Comparison of ENCODE assay signal across 8 cellular contexts in the genomic region with DNA sequence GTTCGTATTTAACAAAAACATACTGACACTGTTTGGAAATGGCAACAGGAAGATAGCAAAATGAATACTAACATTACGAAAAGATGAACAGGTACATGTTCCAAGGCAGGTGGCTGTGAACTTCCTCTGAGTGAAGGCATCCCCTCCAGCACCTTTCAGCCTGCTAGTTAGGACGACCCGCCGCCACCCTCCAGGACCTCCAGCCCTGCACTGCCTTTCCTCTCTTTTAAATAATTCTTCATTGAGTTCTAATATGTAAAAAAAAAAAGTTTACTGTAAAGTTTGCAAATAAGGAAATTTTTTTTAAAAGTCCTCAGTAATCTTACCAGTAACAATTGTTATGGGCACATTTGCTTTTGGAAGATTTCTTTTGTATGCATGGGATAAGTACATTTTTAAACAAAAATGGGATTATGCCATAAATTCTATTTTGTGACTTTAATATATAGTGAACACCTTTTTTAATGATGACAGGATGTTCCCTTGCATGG. TPM values are rescaled to one million over a fixed set of nuclear protein-coding genes. Genes with fewer than 3 reads are reported as not detected.
A peak's percentile ranks its signal among the peaks of the same experiment; 100 is the strongest.
DNase-seq lines count a peak whose midpoint lies in the region; ATAC-seq and TF ChIP-seq lines count a peak whose summit lies in the region.

No MANE protein-coding gene starts in this region.

- H3K4me3 ChIP-seq in HAP-1: peak overlapping the region; percentile 87
- H3K4me3 ChIP-seq in heart right ventricle: peak overlapping the region in 9 of 10 donors; percentile 61 to 96 (median 90)
- H3K4me3 ChIP-seq in spleen: peak overlapping the region in 7 of 8 donors; percentile 66 to 96 (median 87)

- H3K4me1 ChIP-seq in HAP-1 (peaks cover 49% of the 10 kb centered on the region), heart right ventricle (peaks cover 8 to 73% (median 65%) of the 10 kb centered on the region in 9 donors), spleen (peaks cover 64 to 81% (median 74%) of the 10 kb centered on the region in 6 donors)

- TF ChIP-seq POLR2A in spleen (IDR thresholded peaks at IDR 0.05): peak in 1 of 3 donors; percentile 53

- peaks cover 3% of the 10 kb centered on the region; the same call in 1 of the 2 replicates for H3K9me3 ChIP-seq in HAP-1
- no peaks in the 10 kb centered on the region for H3K9me3 ChIP-seq in heart right ventricle
- no peaks in the 10 kb centered on the region for H3K9me3 ChIP-seq in spleen

- peak in 1 of 8 donors; percentile 7 for ATAC-seq in heart right ventricle
- no peak for ATAC-seq in HG03442 (IDR thresholded peaks at IDR 0.05; ENCODE audit: unreplicated experiment)
- ATAC-seq in HG02571 (IDR thresholded peaks at IDR 0.05; ENCODE audit: unreplicated experiment): no peak
- ATAC-seq in HG02884 (IDR thresholded peaks at IDR 0.05; ENCODE audit: unreplicated experiment): no peak

- DNase-seq in HAP-1 (ENCODE audit: low spot score in 2 of 2): peak in 1 of 2 experiments; percentile 54
- peak; percentile 62 for DNase-seq in activated CD8-positive, alpha-beta memory T cell treated with anti-CD3 and anti-CD28 coated beads for 24 hours
- DNase-seq in heart right ventricle: peak in 1 of 2 donors; percentile 12
- DNase-seq in spleen: peak; percentile 74
- DNase-seq in SIG-M5 treated with dmso at 0.1 percent for 504 hours (lab: John Stamatoyannopoulos, UW; ENCODE audit: unreplicated experiment): no peak

- peaks cover 66% of the 10 kb centered on the region for H3K36me3 ChIP-seq in HAP-1 (replicated peaks)
- peaks cover 0 to 95% (median 52%) of the 10 kb centered on the region in 9 donors for H3K36me3 ChIP-seq in heart right ventricle
- peaks cover 0 to 82% (median 4%) of the 10 kb centered on the region in 6 donors for H3K36me3 ChIP-seq in spleen

- WGBS in heart right ventricle, 2 donors: 11 to 12% methylated on average over 5 of the region's 5 CpGs
- WGBS in spleen, 5 donors: 24 to 40% (median 26%) methylated on average over 5 of the region's 5 CpGs

- no peak for TF ChIP-seq CTCF in heart right ventricle (IDR thresholded peaks at IDR 0.05)
- TF ChIP-seq CTCF in spleen (IDR thresholded peaks at IDR 0.05 in 8 of 11, conservative IDR thresholded peaks at IDR 0.05 in 3 of 11): no peak

- in situ Hi-C loops in HAP-1 (cut with MboI; ENCODE audit: low sequenced_read_pairs): no loop called here

- H3K27ac ChIP-seq in heart right ventricle (peak overlapping the region in 8 of 10 donors; percentile 99 to 100 (median 100)), spleen (peak overlapping the region; percentile 92 to 100 (median 98))

- intact Hi-C loops in heart right ventricle (cut with DNase I) (no loop called here), spleen (cut with DNase I; ENCODE audit: low total_unique reads) (no loop called here)

- H3K27me3 ChIP-seq in HAP-1 (ENCODE audit: low read depth) (no peaks in the 10 kb centered on the region), heart right ventricle (no peaks in the 10 kb centered on the region), spleen (replicated peaks in 1 of 7) (no peaks in the 10 kb centered on the region)

RNA-seq across cellular contexts. Expression of gene NEAT1, which starts 6.0 kb away (rescaled TPM):
- total RNA-seq in heart right ventricle (100 to 1,000 TPM; 284 to 808 (median 432) TPM), spleen (1,000 to 10,000 TPM in 2 of 7 donors, 100 to 1,000 TPM in 5; 266 to 1,804 (median 799) TPM)
- polyA plus RNA-seq in heart right ventricle (1,000 to 10,000 TPM in 1 of 2 donors, 100 to 1,000 TPM in 1; 103 to 1,899 TPM), spleen (1,000 to 10,000 TPM in 2 of 3 donors, 100 to 1,000 TPM in 1; 526 to 1,090 (median 1,018) TPM)

RNA-seq across cellular contexts. Expression of gene FRMD8, which starts 42.2 kb away (rescaled TPM):
- total RNA-seq in heart right ventricle (10 to 100 TPM in 6 of 10 donors, 1 to 10 TPM in 4; 6.0 to 16.9 (median 12.2) TPM), spleen (100 to 1,000 TPM in 3 of 7 donors, 10 to 100 TPM in 4; 65.4 to 128 (median 99.5) TPM)
- polyA plus RNA-seq in heart right ventricle (10 to 100 TPM in 1 of 2 donors, 1 to 10 TPM in 1; 9.9 to 12.9 TPM), spleen (10 to 100 TPM; 19.3 to 32.0 (median 23.4) TPM)

RNA-seq across cellular contexts. Expression of gene SLC25A45, which starts 46.2 kb away (rescaled TPM):
- total RNA-seq in heart right ventricle: 10 to 100 TPM in 1 of 10 donors, 1 to 10 TPM in 9; 4.6 to 12.2 (median 8.3) TPM
- polyA plus RNA-seq in heart right ventricle: 10 to 100 TPM in 1 of 2 donors, 1 to 10 TPM in 1; 3.1 to 10.7 TPM
- total RNA-seq in spleen: 10 to 100 TPM; 11.6 to 33.4 (median 25.7) TPM
- 10 to 100 TPM; 14.1 to 26.2 (median 24.1) TPM for polyA plus RNA-seq in spleen
